13 cellular contexts compared by ENCODE assay signal in genomic region chr11:125873881-125874555, GRCh38. TPM values are rescaled to one million over a fixed set of nuclear protein-coding genes. Genes with fewer than 3 reads are reported as not detected.
A peak's percentile ranks its signal among the peaks of the same experiment; 100 is the strongest.
DNase-seq lines count a peak whose midpoint lies in the region; ATAC-seq and TF ChIP-seq lines count a peak whose summit lies in the region.
"Had no signal": no experiment of that assay in that cellular context is flagged by ENCODE, and none has a peak within 500 bp of the region (broad histone marks: within the 10 kb centered on the region; RNA-seq: fewer than 3 reads in every experiment).

No MANE protein-coding gene starts in this region.

- no peaks in the 10 kb centered on the region for H3K4me1 ChIP-seq in adipocyte (ENCODE audit: control insufficient read depth, insufficient read depth, low read length)
- H3K4me1 ChIP-seq in hepatocyte (ENCODE audit: insufficient read depth): no peaks in the 10 kb centered on the region
- H3K4me1 ChIP-seq: prostate gland had no signal

- H3K9ac ChIP-seq in adipocyte (ENCODE audit: low read length): peak overlapping the region; percentile 27

- no peaks in the 10 kb centered on the region for H3K79me2 ChIP-seq in hepatocyte

- DNase-seq in Right ventricle myocardium superior (no peak), cardiac septum (ENCODE audit: low spot score) (no peak), adipocyte (ENCODE audit: low read depth) (no peak), hepatocyte (ENCODE audit: low spot score) (no peak), type B pancreatic cell (ENCODE audit: extremely low spot score, unreplicated experiment) (no peak), NCI-H1417 treated with DMSO at 0.1 percent for 48 hours (lab: John Stamatoyannopoulos, UW) (no peak), medulla oblongata (ENCODE audit: extremely low spot score) (no peak), GM13977 (ENCODE audit: low spot score) (no peak)

- no peaks in the 10 kb centered on the region for H3K9me2 ChIP-seq in hepatocyte (replicated peaks; ENCODE audit: insufficient read depth)

- H3K4me1 Mint-ChIP-seq in type B pancreatic cell (ENCODE audit: unreplicated experiment): peaks cover 6% of the 10 kb centered on the region
- H3K4me1 Mint-ChIP-seq: activated naive CD4-positive, alpha-beta T cell treated with anti-CD3 and anti-CD28 coated beads, Interleukin-2, amount 10 ng/mL, durations not matched to agents 7 days and 5 days had no signal

- no peak for TF ChIP-seq CTCF in hepatocyte (IDR thresholded peaks at IDR 0.05; ENCODE audit: poor library complexity)
- TF ChIP-seq CTCF in type B pancreatic cell (conservative IDR thresholded peaks at IDR 0.05): no peak
- no peak for TF ChIP-seq CTCF in GM13977 (IDR thresholded peaks at IDR 0.05; ENCODE audit: extremely low read depth, insufficient read depth, missing control alignments)

- no peaks in the 10 kb centered on the region for H3K9me3 ChIP-seq in adipocyte (ENCODE audit: control insufficient read depth, low read length)
- H3K9me3 ChIP-seq in hepatocyte (ENCODE audit: low read depth): no peaks in the 10 kb centered on the region
- H3K9me3 ChIP-seq: prostate gland had no signal

- peak overlapping the region; percentile 41 for H2AFZ ChIP-seq in hepatocyte

- intact Hi-C loops in Right ventricle myocardium superior (cut with DNase I): loop anchor here (10.0 kb wide), 4 partner anchors 249 to 1209 kb away; partner anchors contain the start of genes CHEK1 and EI24
- intact Hi-C loops in cardiac septum (cut with DNase I): loop anchor here (5.0 kb wide), 1 partner anchor 247 kb away; the partner anchor contains the start of gene CHEK1

- H3K36me3 ChIP-seq in adipocyte (ENCODE audit: control insufficient read depth, insufficient read depth, low read length, severe bottlenecking) (no peaks in the 10 kb centered on the region), hepatocyte (replicated peaks; ENCODE audit: insufficient read depth, low read depth) (no peaks in the 10 kb centered on the region)
- H3K36me3 ChIP-seq: cardiac muscle cell, prostate gland had no signal

- H3K4me3 Mint-ChIP-seq in type B pancreatic cell: peak overlapping the region; percentile 57
- H3K4me3 Mint-ChIP-seq: activated naive CD4-positive, alpha-beta T cell treated with anti-CD3 and anti-CD28 coated beads, Interleukin-2, amount 10 ng/mL, durations not matched to agents 7 days and 5 days had no signal

- no peaks in the 10 kb centered on the region for H4K20me1 ChIP-seq in hepatocyte (ENCODE audit: insufficient read depth, poor library complexity, severe bottlenecking)

- peaks cover 5% of the 10 kb centered on the region for H3K9me3 Mint-ChIP-seq in type B pancreatic cell
- H3K9me3 Mint-ChIP-seq: activated naive CD4-positive, alpha-beta T cell treated with anti-CD3 and anti-CD28 coated beads, Interleukin-2, amount 10 ng/mL, durations not matched to agents 7 days and 5 days had no signal

- peak overlapping the region; percentile 69 for H3K4me3 ChIP-seq in adipocyte (ENCODE audit: low read length)
- no peak overlapping the region for H3K4me3 ChIP-seq in hepatocyte
- H3K4me3 ChIP-seq: cardiac muscle cell, prostate gland had no signal

- H3K27ac Mint-ChIP-seq in type B pancreatic cell: no peak overlapping the region
- H3K27ac Mint-ChIP-seq: activated naive CD4-positive, alpha-beta T cell treated with anti-CD3 and anti-CD28 coated beads, Interleukin-2, amount 10 ng/mL, durations not matched to agents 7 days and 5 days had no signal

- H3K27me3 ChIP-seq in adipocyte (replicated peaks; ENCODE audit: control insufficient read depth, insufficient read depth, low read length): no peaks in the 10 kb centered on the region
- no peaks in the 10 kb centered on the region for H3K27me3 ChIP-seq in hepatocyte
- H3K27me3 ChIP-seq: cardiac muscle cell had no signal

- WGBS in hepatocyte (ENCODE audit: low lambda C conversion rate, missing lambda C conversion rate): 68% methylated on average over 20 of the region's 20 CpGs

- H3K27ac ChIP-seq in hepatocyte: peak overlapping the region; percentile 11
- H3K27ac ChIP-seq: cardiac muscle cell, prostate gland had no signal

- H3K36me3 Mint-ChIP-seq in type B pancreatic cell: no peaks in the 10 kb centered on the region
- H3K36me3 Mint-ChIP-seq: activated naive CD4-positive, alpha-beta T cell treated with anti-CD3 and anti-CD28 coated beads, Interleukin-2, amount 10 ng/mL, durations not matched to agents 7 days and 5 days had no signal

- in situ Hi-C loops in GM13977 (cut with MboI; ENCODE audit: low pct_unique_long_range_greater_than_20kb, low sequenced_read_pairs, unreplicated experiment): no loop called here

- H3K27me3 Mint-ChIP-seq in type B pancreatic cell: peaks cover 11% of the 10 kb centered on the region

- H3K4me2 ChIP-seq in hepatocyte: peak overlapping the region; percentile 71

- ATAC-seq in Right ventricle myocardium superior (ENCODE audit: poor library complexity): peak; percentile 48

RNA-seq across cellular contexts. Expression of gene HYLS1, which starts 13.4 kb away (rescaled TPM):
- total RNA-seq in Right ventricle myocardium superior (4.4 TPM), cardiac septum (2.3 TPM), hepatocyte (4.1 and 5.7 TPM in 2 replicates), type B pancreatic cell (ENCODE audit: low replicate concordance) (4.3 and 6.5 TPM in 2 replicates)
- polyA plus RNA-seq in hepatocyte: 4.3 and 5.4 TPM in 2 replicates

RNA-seq across cellular contexts. Expression of gene PUS3, which starts 29.0 kb away (rescaled TPM):
- total RNA-seq in Right ventricle myocardium superior (5.1 TPM), cardiac septum (7.1 TPM), hepatocyte (14.1 and 17.5 TPM in 2 replicates), type B pancreatic cell (ENCODE audit: low replicate concordance) (11.9 and 13.5 TPM in 2 replicates)
- 7.3 and 11.3 TPM in 2 replicates for polyA plus RNA-seq in hepatocyte

RNA-seq across cellular contexts. Expression of gene DDX25, which starts 30.3 kb away (rescaled TPM):
- total RNA-seq in Right ventricle myocardium superior: not detected
- not detected for total RNA-seq in cardiac septum
- 0.48 and 0.80 TPM in 2 replicates for total RNA-seq in hepatocyte
- polyA plus RNA-seq in hepatocyte: 0.87 TPM in 1 of 2 replicates, not detected in the other
- total RNA-seq in type B pancreatic cell (ENCODE audit: low replicate concordance): 0.79 and 1.8 TPM in 2 replicates

RNA-seq across cellular contexts. Expression of gene PATE4, which starts 40.9 kb away (rescaled TPM):
- not detected for total RNA-seq in Right ventricle myocardium superior
- total RNA-seq in cardiac septum: not detected
- total RNA-seq in hepatocyte: not detected in 2 replicates
- 0.35 TPM in 1 of 2 replicates, not detected in the other for polyA plus RNA-seq in hepatocyte
- not detected in 2 replicates for total RNA-seq in type B pancreatic cell (ENCODE audit: low replicate concordance)
- total RNA-seq: A673, cardiac muscle cell, mononuclear cell had no signal
- polyA plus RNA-seq: cardiac muscle cell had no signal
